ENCODE assay signal across 7 cellular contexts in genomic region chr1:70460740-70461713, GRCh38. TPM values are rescaled to one million over a fixed set of nuclear protein-coding genes. Genes with fewer than 3 reads are reported as not detected.
DNase-seq lines count a peak whose midpoint lies in the region; ATAC-seq, FAIRE-seq and TF ChIP-seq lines count a peak whose summit lies in the region.
"Not testable (repeated sequence)": the region's sequence is repeated elsewhere in the genome, so short reads cannot be mapped to it uniquely, and the experiment has no call there.

No MANE protein-coding gene starts in this region.

- TF ChIP-seq CTCF in GM23338 (conservative IDR thresholded peaks at IDR 0.05; ENCODE audit: low read depth in 2 of 2); adrenal gland (IDR thresholded peaks at IDR 0.05); pancreas (IDR thresholded peaks at IDR 0.05): not testable (repeated sequence)

- not testable (repeated sequence) for TF ChIP-seq POLR2A in adrenal gland (IDR thresholded peaks at IDR 0.05)

- not testable (repeated sequence) for ATAC-seq in GM23338
- peak; percentile 41 to 75 (median 54) for ATAC-seq in pancreas

- not testable (repeated sequence) for H3F3A ChIP-seq in GM23338 (replicated peaks; ENCODE audit: low read depth)

- not testable (repeated sequence) for H3K4me3 Mint-ChIP-seq in GM23338

- not testable (repeated sequence) for H3K27me3 Mint-ChIP-seq in GM23338 (ENCODE audit: insufficient read depth, low read depth, poor library complexity)

- H3K4me1 Mint-ChIP-seq in GM23338 = peaks cover 17% of the 10 kb centered on the region

- H3K27ac Mint-ChIP-seq in GM23338 = peak overlapping the region; percentile 39

- DNase-seq in GM23338 (ENCODE audit: low spot score) = not testable (repeated sequence)
- peak; percentile 42 for DNase-seq in NCI-H2029 (lab: John Stamatoyannopoulos, UW)
- peak; percentile 37 for DNase-seq in NCI-H524 treated with DMSO at 0.1 percent for 48 hours (lab: John Stamatoyannopoulos, UW)
- peak; percentile 56 to 67 for DNase-seq in SJCRH30
- DNase-seq in adrenal gland = peak; percentile 49 to 71 (median 66)
- DNase-seq in pancreas = peak in 1 of 6 donors; percentile 5

- H3K9me3 ChIP-seq in SJCRH30 (replicated peaks); adrenal gland (replicated peaks in 1 of 3); mesodermal cell (ENCODE audit: control insufficient read depth, low read length); pancreas: not testable (repeated sequence)

- H3K79me2 ChIP-seq in GM23338 (replicated peaks; ENCODE audit: insufficient read depth) = not testable (repeated sequence)

- not testable (repeated sequence) for H4K20me1 ChIP-seq in GM23338 (replicated peaks; ENCODE audit: insufficient read depth)

- not testable (repeated sequence) for FAIRE-seq in pancreas (lab: Jason Lieb, UNC)

- H3K9me2 ChIP-seq in GM23338 (ENCODE audit: insufficient read depth) = peaks cover 17% of the 10 kb centered on the region; the same call in 1 of the 2 replicates

- H3K9me3 Mint-ChIP-seq in GM23338 = not testable (repeated sequence)

- 63 to 72% (median 69%) methylated on average over 7 to 8 of the region's 8 CpGs for WGBS in adrenal gland, 4 donors
- 60% methylated on average over 2 of the region's 8 CpGs; no CpG with 5 or more reads in 1 of the 2 experiments for WGBS in mesodermal cell (ENCODE audit: insufficient coverage in 2 of 2), 2 experiments
- 78 to 81% methylated on average over 8 of the region's 8 CpGs for WGBS in pancreas, 2 donors

- H3K27me3 ChIP-seq in GM23338 (ENCODE audit: insufficient read depth); SJCRH30; adrenal gland; pancreas: not testable (repeated sequence)

- not testable (repeated sequence) for H3K4me2 ChIP-seq in GM23338

- peak overlapping the region; percentile 66 for H2AFZ ChIP-seq in GM23338

- H3K27ac ChIP-seq in GM23338 (ENCODE audit: low read depth); SJCRH30; adrenal gland; pancreas: not testable (repeated sequence)
- peak overlapping the region; percentile 2 for H3K27ac ChIP-seq in mesodermal cell (ENCODE audit: low read depth, low read length, severe bottlenecking)

- H3K4me1 ChIP-seq in GM23338 (ENCODE audit: insufficient read depth) (peaks cover 13% of the 10 kb centered on the region), mesodermal cell (ENCODE audit: control insufficient read depth, insufficient read depth, low read length, poor library complexity, severe bottlenecking) (peaks cover 25% of the 10 kb centered on the region)
- H3K4me1 ChIP-seq in SJCRH30; adrenal gland (replicated peaks in 1 of 2); pancreas: not testable (repeated sequence)

- not testable (repeated sequence) for H3K36me3 ChIP-seq in GM23338 (ENCODE audit: insufficient read depth); SJCRH30; adrenal gland (replicated peaks in 1 of 2); mesodermal cell (ENCODE audit: control insufficient read depth, insufficient read depth, low read length); pancreas

- H3K4me3 ChIP-seq in GM23338; adrenal gland; mesodermal cell (ENCODE audit: extremely low read depth, insufficient read depth, low read length, poor library complexity, severe bottlenecking); pancreas: not testable (repeated sequence)
- 0 out of 2 replicates have a peak overlapping the region, but pooled peaks have one; percentile 1 for H3K4me3 ChIP-seq in SJCRH30

- not testable (repeated sequence) for H3K36me3 Mint-ChIP-seq in GM23338 (ENCODE audit: low read depth)

- intact Hi-C loops in adrenal gland (cut with DNase I); pancreas (cut with DNase I): not testable (repeated sequence)

RNA-seq across cellular contexts. Expression of gene CTH, which starts 50.0 kb away (rescaled TPM):
- total RNA-seq in GM23338 (2014; rRNA removed; shearing (Covaris generic)) = 34.3 and 35.9 TPM in 2 replicates
- 25.3 and 31.0 TPM in 2 replicates for polyA plus RNA-seq in GM23338 (2016; fragmentation: Nextera tagmentation; extraction: Ambion mirVana)
- total RNA-seq in SJCRH30 (2014; rRNA removed; shearing (Covaris generic)) = 2.8 and 3.5 TPM in 2 replicates
- total RNA-seq in adrenal gland = 10 to 100 TPM in 1 of 8 donors, 1 to 10 TPM in 6, under 1 TPM in 1; 0.97 to 27.6 (median 4.3) TPM
- polyA plus RNA-seq in adrenal gland = 10 to 100 TPM in 1 of 3 donors, 1 to 10 TPM in 2; 3.2 to 65.0 (median 7.4) TPM
- polyA plus RNA-seq in mesodermal cell (2013, experiment 1 of 2) = 17.8 TPM
- 16.0 TPM for polyA plus RNA-seq in mesodermal cell (2013, experiment 2 of 2)
- total RNA-seq in pancreas = 10 to 100 TPM in 1 of 6 donors, 1 to 10 TPM in 5; 3.3 to 39.7 (median 5.4) TPM
- 1 to 10 TPM; 4.1 to 4.8 TPM for polyA plus RNA-seq in pancreas
